In genomic region chr2:26008095-26008494, GRCh38 we compare ENCODE assay signal across 22 cellular contexts. TPM values are rescaled to one million over a fixed set of nuclear protein-coding genes. Genes with fewer than 3 reads are reported as not detected.
DNase-seq lines count a peak whose midpoint lies in the region; ATAC-seq and TF ChIP-seq lines count a peak whose summit lies in the region.
"Had no signal": no experiment of that assay in that cellular context is flagged by ENCODE, and none has a peak within 500 bp of the region (broad histone marks: within the 10 kb centered on the region; RNA-seq: fewer than 3 reads in every experiment).

No MANE protein-coding gene starts in this region.

- no peak overlapping the region for H2AFZ ChIP-seq in osteoblast (ENCODE audit: low read length)

- H3K9ac ChIP-seq in mesendoderm (ENCODE audit: low read length), result no peak overlapping the region

- H3K36me3 Mint-ChIP-seq in activated CD4-positive, alpha-beta T cell treated with anti-CD3 and anti-CD28 coated beads, Interleukin-2, amount 10 ng/mL, durations not matched to agents 24 days and 14 days (ENCODE audit: low read depth), result no peaks in the 10 kb centered on the region
- no peaks in the 10 kb centered on the region for H3K36me3 Mint-ChIP-seq in dendritic cell treated with granulocyte-macrophage colony-stimulating factor and Interleukin-4, amounts not matched to agents 40 ng/mL and 50 ng/mL, for 4 days (ENCODE audit: low read depth)
- H3K36me3 Mint-ChIP-seq: brain; CD4-positive, alpha-beta memory T cell had no signal

- TF ChIP-seq CTCF in osteoblast (IDR thresholded peaks at IDR 0.05; ENCODE audit: extremely low read depth, low read depth, low read length), result no peak
- no peak for TF ChIP-seq CTCF in vagina (IDR thresholded peaks at IDR 0.05)
- no peak for TF ChIP-seq CTCF in GM20000 (IDR thresholded peaks at IDR 0.05; ENCODE audit: extremely low read depth, missing control alignments)

- H4K20me1 ChIP-seq in osteoblast (ENCODE audit: insufficient read depth, low read length), result no peaks in the 10 kb centered on the region

- no peak for TF ChIP-seq POLR2A in vagina (IDR thresholded peaks at IDR 0.05)

- no peak overlapping the region for H2BK120ac ChIP-seq in mesendoderm (ENCODE audit: low read depth, low read length)

- peak overlapping the region; percentile 48 for H3K27ac Mint-ChIP-seq in activated CD4-positive, alpha-beta T cell treated with anti-CD3 and anti-CD28 coated beads, Interleukin-2, amount 10 ng/mL, durations not matched to agents 24 days and 14 days
- peak overlapping the region; percentile 96 for H3K27ac Mint-ChIP-seq in dendritic cell treated with granulocyte-macrophage colony-stimulating factor and Interleukin-4, amounts not matched to agents 40 ng/mL and 50 ng/mL, for 4 days
- H3K27ac Mint-ChIP-seq: CD4-positive, alpha-beta memory T cell had no signal

- no peak overlapping the region for H3K4me3 Mint-ChIP-seq in activated CD4-positive, alpha-beta T cell treated with anti-CD3 and anti-CD28 coated beads, Interleukin-2, amount 10 ng/mL, durations not matched to agents 24 days and 14 days
- H3K4me3 Mint-ChIP-seq in dendritic cell treated with granulocyte-macrophage colony-stimulating factor and Interleukin-4, amounts not matched to agents 40 ng/mL and 50 ng/mL, for 4 days, result no peak overlapping the region
- H3K4me3 Mint-ChIP-seq: brain; CD4-positive, alpha-beta memory T cell had no signal

- H3K9me3 ChIP-seq in osteoblast (ENCODE audit: low read depth, low read length) (no peaks in the 10 kb centered on the region), vagina (no peaks in the 10 kb centered on the region), right cardiac atrium (ENCODE audit: control insufficient read depth, low read length) (no peaks in the 10 kb centered on the region)

- H3K79me2 ChIP-seq in osteoblast (ENCODE audit: insufficient read depth, low read length), result no peaks in the 10 kb centered on the region
- H3K79me2 ChIP-seq in mesendoderm (ENCODE audit: control insufficient read depth, insufficient read depth, low read length), result no peaks in the 10 kb centered on the region

- H3K4me1 ChIP-seq in osteoblast (ENCODE audit: insufficient read depth, low read length) (peaks cover 22% of the 10 kb centered on the region), vagina (peaks cover 20% of the 10 kb centered on the region), mesendoderm (ENCODE audit: control insufficient read depth, low read depth, low read length) (peaks cover 6% of the 10 kb centered on the region), right cardiac atrium (ENCODE audit: control insufficient read depth, insufficient read depth, low read length) (no peaks in the 10 kb centered on the region)

- intact Hi-C loops in activated CD4-positive, alpha-beta T cell treated with anti-CD3 and anti-CD28 coated beads, Interleukin-2, amount 10 ng/mL, durations not matched to agents 24 days and 14 days (cut with micrococcal nuclease), result no loop called here
- intact Hi-C loops in dendritic cell treated with granulocyte-macrophage colony-stimulating factor and Interleukin-4, amounts not matched to agents 40 ng/mL and 50 ng/mL, for 4 days (cut with micrococcal nuclease), result loop anchor here (2.0 kb wide), 1 partner anchor 25 kb away; no protein-coding TSS in a partner anchor
- intact Hi-C loops in vagina (cut with DNase I), result no loop called here
- intact Hi-C loops in right cardiac atrium (cut with DNase I), result no loop called here

- H3K4me3 ChIP-seq in osteoblast (ENCODE audit: insufficient read depth, low read length), result no peak overlapping the region
- H3K4me3 ChIP-seq in vagina, result no peak overlapping the region
- H3K4me3 ChIP-seq in mesendoderm (ENCODE audit: low read length), result no peak overlapping the region
- H3K4me3 ChIP-seq in right cardiac atrium (ENCODE audit: low read length), result no peak overlapping the region
- H3K4me3 ChIP-seq: GM12878 had no signal

- no peak overlapping the region for H2BK15ac ChIP-seq in mesendoderm (replicated peaks; ENCODE audit: low read depth)

- H3K27ac ChIP-seq in osteoblast (ENCODE audit: low read depth, low read length), result peak overlapping the region; percentile 67
- H3K27ac ChIP-seq in vagina, result peak overlapping the region; percentile 49
- no peak overlapping the region for H3K27ac ChIP-seq in mesendoderm (ENCODE audit: low read depth, low read length)
- no peak overlapping the region for H3K27ac ChIP-seq in right cardiac atrium (ENCODE audit: low read length)
- H3K27ac ChIP-seq: 22Rv1 had no signal

- H3K27me3 ChIP-seq in osteoblast (ENCODE audit: insufficient read depth, low read length) (no peaks in the 10 kb centered on the region), vagina (no peaks in the 10 kb centered on the region), mesendoderm (ENCODE audit: insufficient read depth, low read length, poor library complexity) (no peaks in the 10 kb centered on the region), right cardiac atrium (ENCODE audit: control insufficient read depth, insufficient read depth) (no peaks in the 10 kb centered on the region)

- ATAC-seq in right cardiac atrium, result no peak
- ATAC-seq: SK-N-SH treated with all-trans-retinoic acid at 6 μM for 48 hours had no signal

- no peak overlapping the region for H3K56ac ChIP-seq in mesendoderm (ENCODE audit: low read length)

- H2AK5ac ChIP-seq in mesendoderm (ENCODE audit: low read length), result no peak overlapping the region

- H3K4me2 ChIP-seq in osteoblast (ENCODE audit: insufficient read depth, low read length) (no peak overlapping the region), mesendoderm (ENCODE audit: low read length) (no peak overlapping the region)

- H3K36me3 ChIP-seq in osteoblast (ENCODE audit: insufficient read depth, low read length) (no peaks in the 10 kb centered on the region), vagina (no peaks in the 10 kb centered on the region), mesendoderm (ENCODE audit: control insufficient read depth, insufficient read depth, low read length) (no peaks in the 10 kb centered on the region)

- WGBS in mesendoderm (ENCODE audit: extremely low coverage, insufficient coverage, low lambda C conversion rate), result no CpG with 5 or more reads among the region's 1 CpG
- 98% methylated on average over 1 of the region's 1 CpG for WGBS in right cardiac atrium

- H3K23ac ChIP-seq in mesendoderm (ENCODE audit: low read length), result no peak overlapping the region

- no peak for DNase-seq in activated CD4-positive, alpha-beta T cell treated with anti-CD3 and anti-CD28 coated beads, Interleukin-2, amount 10 ng/mL, durations not matched to agents 24 days and 14 days
- DNase-seq in activated CD4-positive, alpha-beta T cell treated with anti-CD3 and anti-CD28 coated beads for 48 hours, result no peak
- DNase-seq in osteoblast (ENCODE audit: insufficient read length, low spot score, missing footprints), result no peak
- DNase-seq in vagina (ENCODE audit: extremely low spot score in 2 of 2), result no peak
- DNase-seq in mesendoderm, result no peak
- no peak for DNase-seq in GM20000 (ENCODE audit: low spot score)
- no peak for DNase-seq in right cardiac atrium
- DNase-seq: activated CD4-positive, alpha-beta T cell treated with anti-CD3 and anti-CD28 coated beads for 1 hour; activated CD8-positive, alpha-beta memory T cell treated with anti-CD3 and anti-CD28 coated beads for 24 hours; activated T-cell treated with anti-CD3 and anti-CD28 coated beads, Interleukin-2, amount 50 U/mL, for 1 hour; CD4-positive, alpha-beta memory T cell; effector CD4-positive, alpha-beta T cell; foreskin fibroblast; Karpas-422; NCI-H446 treated with DMSO at 0.1 percent for 48 hours; stimulated activated CD4-positive, alpha-beta T cell treated with anti-CD3 and anti-CD28 coated beads, Interleukin-1b, Interleukin-23, amount 100 ng/mL, for 48 hours; T-helper 2 cell had no signal

- H3K4me1 Mint-ChIP-seq in activated CD4-positive, alpha-beta T cell treated with anti-CD3 and anti-CD28 coated beads, Interleukin-2, amount 10 ng/mL, durations not matched to agents 24 days and 14 days, result peaks cover 10% of the 10 kb centered on the region
- H3K4me1 Mint-ChIP-seq in dendritic cell treated with granulocyte-macrophage colony-stimulating factor and Interleukin-4, amounts not matched to agents 40 ng/mL and 50 ng/mL, for 4 days (ENCODE audit: low read depth), result peaks cover 85% of the 10 kb centered on the region
- H3K4me1 Mint-ChIP-seq: CD4-positive, alpha-beta memory T cell had no signal

- H3K27me3 Mint-ChIP-seq in activated CD4-positive, alpha-beta T cell treated with anti-CD3 and anti-CD28 coated beads, Interleukin-2, amount 10 ng/mL, durations not matched to agents 24 days and 14 days, result no peaks in the 10 kb centered on the region
- H3K27me3 Mint-ChIP-seq in dendritic cell treated with granulocyte-macrophage colony-stimulating factor and Interleukin-4, amounts not matched to agents 40 ng/mL and 50 ng/mL, for 4 days, result no peaks in the 10 kb centered on the region

- H2BK5ac ChIP-seq in mesendoderm (ENCODE audit: low read length), result no peak overlapping the region

- no peaks in the 10 kb centered on the region for H3K9me3 Mint-ChIP-seq in activated CD4-positive, alpha-beta T cell treated with anti-CD3 and anti-CD28 coated beads, Interleukin-2, amount 10 ng/mL, durations not matched to agents 24 days and 14 days
- H3K9me3 Mint-ChIP-seq in dendritic cell treated with granulocyte-macrophage colony-stimulating factor and Interleukin-4, amounts not matched to agents 40 ng/mL and 50 ng/mL, for 4 days, result no peaks in the 10 kb centered on the region

- H4K5ac ChIP-seq in mesendoderm (ENCODE audit: low read length), result no peak overlapping the region

- no peaks in the 10 kb centered on the region for H3K79me1 ChIP-seq in mesendoderm (ENCODE audit: low read length)

- no peak overlapping the region for H4K8ac ChIP-seq in mesendoderm (ENCODE audit: low read depth, low read length)

- H3K18ac ChIP-seq in mesendoderm (ENCODE audit: low read length), result no peak overlapping the region

- H3K4ac ChIP-seq in mesendoderm (ENCODE audit: low read depth, low read length), result no peak overlapping the region

RNA-seq across cellular contexts. Expression of gene RAB10, which starts 25.8 kb away (rescaled TPM):
- 133 and 141 TPM in 2 replicates for total RNA-seq in activated CD4-positive, alpha-beta T cell treated with anti-CD3 and anti-CD28 coated beads, Interleukin-2, amount 10 ng/mL, durations not matched to agents 24 days and 14 days
- total RNA-seq in osteoblast, result 128 and 151 TPM in 2 replicates
- total RNA-seq in vagina, result 135 TPM
- polyA plus RNA-seq in mesendoderm (2013, experiment 1 of 2), result 89.5 TPM
- polyA plus RNA-seq in mesendoderm (2013, experiment 2 of 2), result 88.3 TPM
- total RNA-seq in right cardiac atrium, result 100 to 1,000 TPM in 1 of 4 donors, 10 to 100 TPM in 3; 90.1 to 103 (median 97.4) TPM
- polyA plus RNA-seq in right cardiac atrium, result 53.0 TPM

RNA-seq across cellular contexts. Expression of gene KIF3C, which starts 25.8 kb away (rescaled TPM):
- 6.2 and 6.7 TPM in 2 replicates for total RNA-seq in activated CD4-positive, alpha-beta T cell treated with anti-CD3 and anti-CD28 coated beads, Interleukin-2, amount 10 ng/mL, durations not matched to agents 24 days and 14 days
- total RNA-seq in osteoblast (14.4 and 17.0 TPM in 2 replicates), vagina (9.3 TPM), right cardiac atrium (1 to 10 TPM; 4.0 to 6.7 (median 4.9) TPM)
- 25.9 TPM for polyA plus RNA-seq in mesendoderm (2013, experiment 1 of 2)
- 26.7 TPM for polyA plus RNA-seq in mesendoderm (2013, experiment 2 of 2)
- polyA plus RNA-seq in right cardiac atrium, result 3.1 TPM

Comparison
In these comparisons a context has a peak if more than half of its experiments do, and no peak if none do; other contexts are left out.
1. H3K27ac ChIP-seq: peak in osteoblast (single experiment) and vagina (single experiment); none in mesendoderm (single experiment) and right cardiac atrium (single experiment).